Comparison of ENCODE assay signal across 17 cellular contexts in genomic region chr6:52330470-52330869, GRCh38. TPM values are rescaled to one million over a fixed set of nuclear protein-coding genes. Genes with fewer than 3 reads are reported as not detected.
DNase-seq lines count a peak whose midpoint lies in the region; TF ChIP-seq lines count a peak whose summit lies in the region.
"Had no signal": no experiment of that assay in that cellular context is flagged by ENCODE, and none has a peak within 500 bp of the region (broad histone marks: within the 10 kb centered on the region; RNA-seq: fewer than 3 reads in every experiment).

No MANE protein-coding gene starts in this region.

- 67 to 73% methylated on average over 1 to 2 of the region's 2 CpGs for WGBS in endodermal cell (ENCODE audit: insufficient coverage in 1 of 2, insufficient read length in 1 of 2), 2 experiments

- no peak overlapping the region for H3K4me3 Mint-ChIP-seq in endodermal cell
- H3K4me3 Mint-ChIP-seq: activated naive CD8-positive, alpha-beta T cell treated with anti-CD3 and anti-CD28 coated beads, Interleukin-2, amount 50 U/mL, for 24 hours; activated T-cell treated with anti-CD3 and anti-CD28 coated beads, Interleukin-2, amount 50 U/mL, for 4 hours; nephron; stimulated activated naive CD8-positive, alpha-beta T cell treated with anti-CD3 and anti-CD28 coated beads, Interleukin-15, Interleukin-2, amounts not matched to agents 100 ng/mL and 50 ng/mL, for 24 hours had no signal

- peaks cover 7% of the 10 kb centered on the region for H3K4me1 ChIP-seq in endodermal cell (ENCODE audit: control insufficient read depth, insufficient read depth, low read length)
- peaks cover 55% of the 10 kb centered on the region in 2 experiments for H3K4me1 ChIP-seq in neutrophil (ENCODE audit: control insufficient read depth in 1 of 2, insufficient read depth in 1 of 2, low read depth in 1 of 2, low read length in 1 of 2)

- H3K4me1 Mint-ChIP-seq in endodermal cell = peaks cover 43% of the 10 kb centered on the region

- no peak overlapping the region for H3K4me3 ChIP-seq in endodermal cell (ENCODE audit: low read length)
- H3K4me3 ChIP-seq in neutrophil (ENCODE audit: low read depth in 1 of 2, low read length in 1 of 2) = no peak overlapping the region

- H3K36me3 ChIP-seq in endodermal cell (ENCODE audit: control insufficient read depth, insufficient read depth, low read length) (no peaks in the 10 kb centered on the region), neutrophil (no peaks in the 10 kb centered on the region)

- H3K9me3 Mint-ChIP-seq in endodermal cell = peaks cover 6% of the 10 kb centered on the region
- H3K9me3 Mint-ChIP-seq: activated naive CD8-positive, alpha-beta T cell treated with anti-CD3 and anti-CD28 coated beads, Interleukin-2, amount 50 U/mL, for 24 hours; activated T-cell treated with anti-CD3 and anti-CD28 coated beads, Interleukin-2, amount 50 U/mL, for 4 hours; nephron; stimulated activated naive CD8-positive, alpha-beta T cell treated with anti-CD3 and anti-CD28 coated beads, Interleukin-15, Interleukin-2, amounts not matched to agents 100 ng/mL and 50 ng/mL, for 24 hours had no signal

- no peaks in the 10 kb centered on the region for H3K36me3 Mint-ChIP-seq in endodermal cell (ENCODE audit: low read depth)

- H3K27ac ChIP-seq in endodermal cell (ENCODE audit: low read depth, low read length) (no peak overlapping the region), neutrophil (peak overlapping the region; percentile 59)

- H3K9ac ChIP-seq in endodermal cell (ENCODE audit: extremely low read depth, low read length, poor library complexity, severe bottlenecking) = no peak overlapping the region

- H3K9me3 ChIP-seq in endodermal cell (ENCODE audit: control insufficient read depth, low read length) (peaks cover 8% of the 10 kb centered on the region), neutrophil (no peaks in the 10 kb centered on the region)

- TF ChIP-seq CTCF in endodermal cell (conservative IDR thresholded peaks at IDR 0.05) (no peak), neutrophil (IDR thresholded peaks at IDR 0.05) (no peak)

- no peaks in the 10 kb centered on the region for H3K27me3 Mint-ChIP-seq in endodermal cell (ENCODE audit: insufficient read depth)
- H3K27me3 Mint-ChIP-seq: activated naive CD8-positive, alpha-beta T cell treated with anti-CD3 and anti-CD28 coated beads, Interleukin-2, amount 50 U/mL, for 24 hours; stimulated activated naive CD8-positive, alpha-beta T cell treated with anti-CD3 and anti-CD28 coated beads, Interleukin-15, Interleukin-2, amounts not matched to agents 100 ng/mL and 50 ng/mL, for 24 hours had no signal

- H3K27ac Mint-ChIP-seq in endodermal cell = peak overlapping the region; percentile 38
- H3K27ac Mint-ChIP-seq: activated naive CD8-positive, alpha-beta T cell treated with anti-CD3 and anti-CD28 coated beads, Interleukin-2, amount 50 U/mL, for 24 hours; nephron; stimulated activated naive CD8-positive, alpha-beta T cell treated with anti-CD3 and anti-CD28 coated beads, Interleukin-15, Interleukin-2, amounts not matched to agents 100 ng/mL and 50 ng/mL, for 24 hours had no signal

- H3K27me3 ChIP-seq in endodermal cell (ENCODE audit: control insufficient read depth, insufficient read depth, low read length, poor library complexity, severe bottlenecking) (no peaks in the 10 kb centered on the region), neutrophil (no peaks in the 10 kb centered on the region)

- DNase-seq in DMS79 treated with DMSO at 0.1 percent for 48 hours (lab: John Stamatoyannopoulos, UW) (peak; percentile 23), DMS79 (lab: John Stamatoyannopoulos, UW) (no peak), NOMO-1 treated with DMSO at 0.1 percent for 48 hours (lab: John Stamatoyannopoulos, UW; ENCODE audit: unreplicated experiment) (peak; percentile 79), endodermal cell (peak; percentile 56), glomerular visceral epithelial cell (ENCODE audit: extremely low spot score) (no peak)
- DNase-seq in stimulated activated CD4-positive, alpha-beta T cell treated with anti-CD3 and anti-CD28 coated beads, Interleukin-4, amount 100 ng/mL, for 1 hour = no peak
- no peak for DNase-seq in stimulated activated CD4-positive, alpha-beta T cell treated with anti-CD3 and anti-CD28 coated beads, Interleukin-2, amount 100 ng/mL, for 48 hours
- DNase-seq: activated CD4-positive, alpha-beta T cell treated with anti-CD3 and anti-CD28 coated beads for 1 hour; activated naive CD8-positive, alpha-beta T cell treated with anti-CD3 and anti-CD28 coated beads, Interleukin-2, amount 50 U/mL, for 24 hours; activated T-cell treated with anti-CD3 and anti-CD28 coated beads, Interleukin-2, amount 50 U/mL, for 4 hours; central memory CD4-positive, alpha-beta T cell; COR-L47; NCI-H2107; SW 1271 had no signal

RNA-seq across cellular contexts. Expression of gene PAQR8, which starts 31.5 kb away (rescaled TPM):
- total RNA-seq in endodermal cell = 1 to 10 TPM; 5.9 to 6.7 TPM
- 11.0 TPM for polyA plus RNA-seq in endodermal cell (2013, experiment 1 of 2)
- polyA plus RNA-seq in endodermal cell (2013, experiment 2 of 2) = 11.9 TPM

RNA-seq across cellular contexts. Expression of gene MCM3, which starts 45.9 kb away (rescaled TPM):
- 100 to 1,000 TPM; 168 to 172 TPM for total RNA-seq in endodermal cell
- 115 TPM for polyA plus RNA-seq in endodermal cell (2013, experiment 1 of 2)
- 102 TPM for polyA plus RNA-seq in endodermal cell (2013, experiment 2 of 2)

Comparison
In these comparisons a context has a peak if more than half of its experiments do, and no peak if none do; other contexts are left out.
1. DNase-seq: peak in DMS79 treated with DMSO at 0.1 percent for 48 hours (single experiment), NOMO-1 treated with DMSO at 0.1 percent for 48 hours (single experiment) and endodermal cell (single experiment); none in DMS79 (single experiment), stimulated activated CD4-positive, alpha-beta T cell treated with anti-CD3 and anti-CD28 coated beads, Interleukin-4, amount 100 ng/mL, for 1 hour (single experiment), glomerular visceral epithelial cell (single experiment) and stimulated activated CD4-positive, alpha-beta T cell treated with anti-CD3 and anti-CD28 coated beads, Interleukin-2, amount 100 ng/mL, for 48 hours (0 of 2).